ENCODE assay signal across 7 cellular contexts in genomic region chr17:2049333-2050245, GRCh38. TPM values are rescaled to one million over a fixed set of nuclear protein-coding genes. Genes with fewer than 3 reads are reported as not detected.
DNase-seq lines count a peak whose midpoint lies in the region; ATAC-seq, FAIRE-seq and TF ChIP-seq lines count a peak whose summit lies in the region.

No MANE protein-coding gene starts in this region.

- ATAC-seq in HG02588 (IDR thresholded peaks at IDR 0.05; ENCODE audit: unreplicated experiment) (peak; percentile 46), HepG2 (peak; percentile 13)

- H3K4me1 ChIP-seq in HepG2 (ENCODE audit: insufficient read depth, low read length) = peaks cover 35% of the 10 kb centered on the region

- peak overlapping the region; percentile 66 for H3K9ac ChIP-seq in HepG2 (ENCODE audit: insufficient read depth, low read depth, low read length)

- H3K9me3 Mint-ChIP-seq in activated CD4-positive, alpha-beta T cell treated with anti-CD3 and anti-CD28 coated beads, Interleukin-2, amount 10 ng/mL, durations not matched to agents 24 days and 14 days = no peaks in the 10 kb centered on the region

- in situ Hi-C loops in HepG2 (cut with HindIII; ENCODE audit: extremely low pct_ligation_motif_present, low pct_unique_long_range_greater_than_20kb) = loop anchor here (25.0 kb wide), 1 partner anchor 337 kb away; the partner anchor contains the start of genes TLCD2 and WDR81

- TF ChIP-seq CTCF in GM12865 (IDR thresholded peaks at IDR 0.05; ENCODE audit: insufficient read depth, low read depth, low read length, missing control alignments) (no peak), coronary artery (IDR thresholded peaks at IDR 0.05) (no peak), HepG2 (CRISPR knock-in tag; IDR thresholded peaks at IDR 0.05) (no peak)

- CTCF ChIA-PET in HepG2 (lab: Yijun Ruan, JAX; ENCODE audit: low intra/inter-chr PET ratio, low total read pairs) = no interaction called here

- intact Hi-C loops in activated CD4-positive, alpha-beta T cell treated with anti-CD3 and anti-CD28 coated beads, Interleukin-2, amount 10 ng/mL, durations not matched to agents 24 days and 14 days (cut with micrococcal nuclease) = loop anchor here (2.0 kb wide), 1 partner anchor 333 kb away; no protein-coding TSS in a partner anchor
- intact Hi-C loops in HepG2 (cut with micrococcal nuclease; ENCODE audit: unreplicated experiment) = no loop called here

- H4K20me1 ChIP-seq in HepG2 (ENCODE audit: insufficient read depth, low read length) = peaks cover 17% of the 10 kb centered on the region; the same call in 1 of the 2 replicates

- H3K4me1 Mint-ChIP-seq in activated CD4-positive, alpha-beta T cell treated with anti-CD3 and anti-CD28 coated beads, Interleukin-2, amount 10 ng/mL, durations not matched to agents 24 days and 14 days = peaks cover 33% of the 10 kb centered on the region

- peaks cover 4 to 27% of the 10 kb centered on the region in 2 experiments; a peak in 4 of 5 replicates for H3K27me3 ChIP-seq in HepG2 (ENCODE audit: control insufficient read depth in 1 of 2, insufficient read depth in 2 of 2, low read length in 2 of 2)

- no peak for FAIRE-seq in HepG2 (lab: Jason Lieb, UNC)

- H3K4me3 ChIP-seq in GM12865 (ENCODE audit: low read depth, low read length) = peak overlapping the region; percentile 72
- H3K4me3 ChIP-seq in coronary artery = peak overlapping the region; percentile 98
- H3K4me3 ChIP-seq in HepG2 (replicated peaks in 1 of 3; ENCODE audit: insufficient read depth in 1 of 3, low read depth in 2 of 3, low read length in 3 of 3) = peak overlapping the region; percentile 63 to 82 (median 70)

- POLR2A ChIA-PET in HepG2 (lab: Yijun Ruan, JAX) = no interaction called here

- TF ChIP-seq EP300 in HepG2 (IDR thresholded peaks at IDR 0.05; ENCODE audit: low read depth in 2 of 2, low read length in 2 of 2) = no peak
- TF ChIP-seq EP300 in HepG2 (CRISPR knock-in tag; IDR thresholded peaks at IDR 0.05; ENCODE audit: borderline replicate concordance) = no peak

- H3K36me3 Mint-ChIP-seq in activated CD4-positive, alpha-beta T cell treated with anti-CD3 and anti-CD28 coated beads, Interleukin-2, amount 10 ng/mL, durations not matched to agents 24 days and 14 days (ENCODE audit: low read depth) = peaks cover 13% of the 10 kb centered on the region

- TF ChIP-seq RAD21 in HepG2 (CRISPR knock-in tag; IDR thresholded peaks at IDR 0.05) = no peak

- H3K4me3 Mint-ChIP-seq in activated CD4-positive, alpha-beta T cell treated with anti-CD3 and anti-CD28 coated beads, Interleukin-2, amount 10 ng/mL, durations not matched to agents 24 days and 14 days = peak overlapping the region; percentile 78

- peak overlapping the region; percentile 91 for H3K4me2 ChIP-seq in HepG2 (ENCODE audit: low read depth, low read length)

- H3K9me3 ChIP-seq in HepG2 (ENCODE audit: low read length) = no peaks in the 10 kb centered on the region

- H3K27me3 Mint-ChIP-seq in activated CD4-positive, alpha-beta T cell treated with anti-CD3 and anti-CD28 coated beads, Interleukin-2, amount 10 ng/mL, durations not matched to agents 24 days and 14 days = peaks cover 9% of the 10 kb centered on the region

- H3K79me2 ChIP-seq in HepG2 (ENCODE audit: insufficient read depth, low read length) = no peaks in the 10 kb centered on the region

- H2AFZ ChIP-seq in HepG2 (ENCODE audit: low read length) = no peak overlapping the region

- DNase-seq in GM12865 (ENCODE audit: low read depth) (peak; percentile 89), NCI-H146 (lab: John Stamatoyannopoulos, UW) (peak; percentile 78), coronary artery (ENCODE audit: low spot score) (peak; percentile 94), HepG2 (ENCODE audit: low spot score) (no peak)
- peak; percentile 98 for DNase-seq in activated CD4-positive, alpha-beta T cell treated with anti-CD3 and anti-CD28 coated beads, Interleukin-2, amount 10 ng/mL, durations not matched to agents 24 days and 14 days
- DNase-seq in stimulated activated CD4-positive, alpha-beta T cell treated with anti-CD3 and anti-CD28 coated beads, Interleukin-4, amount 100 ng/mL, for 1 hour = peak; percentile 91

- peak overlapping the region; percentile 80 for H3K27ac Mint-ChIP-seq in activated CD4-positive, alpha-beta T cell treated with anti-CD3 and anti-CD28 coated beads, Interleukin-2, amount 10 ng/mL, durations not matched to agents 24 days and 14 days

- 3% methylated on average over 14 of the region's 95 CpGs for WGBS in HepG2 (ENCODE audit: low lambda C conversion rate)

- H3K36me3 ChIP-seq in HepG2 (replicated peaks in 1 of 2; ENCODE audit: control insufficient read depth in 1 of 2, insufficient read depth in 2 of 2, low read length in 2 of 2) = no peaks in the 10 kb centered on the region

- no TSS peak for BruUV-seq in HepG2 (replicated peaks; lab: Mats Ljungman, UMichigan)

- peak overlapping the region; percentile 16 to 78 for H3K27ac ChIP-seq in coronary artery
- H3K27ac ChIP-seq in HepG2 (ENCODE audit: extremely low read length, insufficient read depth, low read length) = no peak overlapping the region

- no peak for TF ChIP-seq POLR2A in HepG2 (IDR thresholded peaks at IDR 0.05; ENCODE audit: insufficient read depth in 1 of 2, low read depth in 2 of 2, low read length in 2 of 2)

RNA-seq across cellular contexts. Expression of gene HIC1, which starts 5.3 kb away (rescaled TPM):
- total RNA-seq in activated CD4-positive, alpha-beta T cell treated with anti-CD3 and anti-CD28 coated beads, Interleukin-2, amount 10 ng/mL, durations not matched to agents 24 days and 14 days = 49.4 and 51.6 TPM in 2 replicates
- total RNA-seq in HepG2 (2016; rRNA removed; fragmentation: Illumina TruSeq; extraction: Trizol) = 0.31 TPM in 1 of 2 replicates, not detected in the other
- not detected in 2 replicates for total RNA-seq in HepG2 (2016; cell fraction: cytosol; rRNA removed; fragmentation: Illumina TruSeq; extraction: Trizol; ENCODE audit: low read depth)
- total RNA-seq in HepG2 (2016; cell fraction: insoluble cytoplasmic fraction; rRNA removed; fragmentation: Illumina TruSeq; extraction: Trizol) = 0.12 and 0.26 TPM in 2 replicates
- total RNA-seq in HepG2 (2016; cell fraction: membrane; rRNA removed; fragmentation: Illumina TruSeq; extraction: Trizol) = 0.06 and 0.07 TPM in 2 replicates
- not detected in 2 replicates for total RNA-seq in HepG2 (2016; cell fraction: nucleus; rRNA removed; fragmentation: Illumina TruSeq; extraction: Trizol)
- 0.04 and 0.10 TPM in 2 replicates for polyA plus RNA-seq in HepG2 (2011; rRNA removed)
- polyA plus RNA-seq in HepG2 (2011; cell fraction: cytosol; rRNA removed) = 0.09 and 0.12 TPM in 2 replicates
- 1.1 and 1.2 TPM in 2 replicates for polyA plus RNA-seq in HepG2 (2011; cell fraction: nucleus; rRNA removed)
- 0.23 and 0.39 TPM in 2 replicates for polyA plus RNA-seq in HepG2 (2012)
- polyA plus RNA-seq in HepG2 (2016; cell fraction: cytosol; fragmentation: Illumina TruSeq; extraction: Trizol; ENCODE audit: low read depth) = not detected in 2 replicates
- 0.08 TPM in 1 of 2 replicates, not detected in the other for polyA plus RNA-seq in HepG2 (2016; cell fraction: insoluble cytoplasmic fraction; fragmentation: Illumina TruSeq; extraction: Trizol; ENCODE audit: low read depth)
- 0.06 and 0.09 TPM in 2 replicates for polyA plus RNA-seq in HepG2 (2016; cell fraction: membrane; fragmentation: Illumina TruSeq; extraction: Trizol; ENCODE audit: low read depth)
- polyA plus RNA-seq in HepG2 (2016; cell fraction: nucleus; fragmentation: Illumina TruSeq; extraction: Trizol; ENCODE audit: insufficient read depth, low read depth) = 0.84 TPM in 1 of 2 replicates, not detected in the other
- 0.12 and 0.56 TPM in 2 replicates for polyA minus RNA-seq in HepG2 (2011; rRNA and poly(A)+ RNA removed; ENCODE audit: low replicate concordance)
- polyA minus RNA-seq in HepG2 (2011; cell fraction: cytosol; rRNA and poly(A)+ RNA removed) = not detected in 2 replicates
- polyA minus RNA-seq in HepG2 (2011; cell fraction: nucleus; rRNA and poly(A)+ RNA removed) = 0.12 and 0.13 TPM in 2 replicates

RNA-seq across cellular contexts. Expression of gene OVCA2, which starts 7.8 kb away (rescaled TPM):
- 36.5 and 37.7 TPM in 2 replicates for total RNA-seq in activated CD4-positive, alpha-beta T cell treated with anti-CD3 and anti-CD28 coated beads, Interleukin-2, amount 10 ng/mL, durations not matched to agents 24 days and 14 days
- total RNA-seq in HepG2 (2016; rRNA removed; fragmentation: Illumina TruSeq; extraction: Trizol) = 28.2 and 28.5 TPM in 2 replicates
- total RNA-seq in HepG2 (2016; cell fraction: cytosol; rRNA removed; fragmentation: Illumina TruSeq; extraction: Trizol; ENCODE audit: low read depth) = 14.6 and 20.0 TPM in 2 replicates
- 30.5 and 31.5 TPM in 2 replicates for total RNA-seq in HepG2 (2016; cell fraction: insoluble cytoplasmic fraction; rRNA removed; fragmentation: Illumina TruSeq; extraction: Trizol)
- 29.3 and 32.1 TPM in 2 replicates for total RNA-seq in HepG2 (2016; cell fraction: membrane; rRNA removed; fragmentation: Illumina TruSeq; extraction: Trizol)
- 13.5 and 15.0 TPM in 2 replicates for total RNA-seq in HepG2 (2016; cell fraction: nucleus; rRNA removed; fragmentation: Illumina TruSeq; extraction: Trizol)
- 23.7 and 30.7 TPM in 2 replicates for polyA plus RNA-seq in HepG2 (2011; rRNA removed)
- polyA plus RNA-seq in HepG2 (2011; cell fraction: cytosol; rRNA removed) = 28.7 and 32.0 TPM in 2 replicates
- polyA plus RNA-seq in HepG2 (2011; cell fraction: nucleus; rRNA removed) = 12.2 and 17.3 TPM in 2 replicates
- polyA plus RNA-seq in HepG2 (2012) = 7.1 and 10.8 TPM in 2 replicates
- polyA plus RNA-seq in HepG2 (2016; cell fraction: cytosol; fragmentation: Illumina TruSeq; extraction: Trizol; ENCODE audit: low read depth) = 21.4 and 25.7 TPM in 2 replicates
- polyA plus RNA-seq in HepG2 (2016; cell fraction: insoluble cytoplasmic fraction; fragmentation: Illumina TruSeq; extraction: Trizol; ENCODE audit: low read depth) = 30.2 and 32.2 TPM in 2 replicates
- polyA plus RNA-seq in HepG2 (2016; cell fraction: membrane; fragmentation: Illumina TruSeq; extraction: Trizol; ENCODE audit: low read depth) = 25.8 and 29.0 TPM in 2 replicates
- 19.9 and 28.4 TPM in 2 replicates for polyA plus RNA-seq in HepG2 (2016; cell fraction: nucleus; fragmentation: Illumina TruSeq; extraction: Trizol; ENCODE audit: insufficient read depth, low read depth)
- polyA minus RNA-seq in HepG2 (2011; rRNA and poly(A)+ RNA removed; ENCODE audit: low replicate concordance) = 18.1 and 38.8 TPM in 2 replicates
- 2.6 and 5.9 TPM in 2 replicates for polyA minus RNA-seq in HepG2 (2011; cell fraction: cytosol; rRNA and poly(A)+ RNA removed)
- 1.7 TPM in 1 of 2 replicates, not detected in the other for polyA minus RNA-seq in HepG2 (2011; cell fraction: nucleus; rRNA and poly(A)+ RNA removed)

RNA-seq across cellular contexts. Expression of gene DPH1, which starts 19.6 kb away (rescaled TPM):
- total RNA-seq in activated CD4-positive, alpha-beta T cell treated with anti-CD3 and anti-CD28 coated beads, Interleukin-2, amount 10 ng/mL, durations not matched to agents 24 days and 14 days = 50.8 and 55.9 TPM in 2 replicates
- 14.5 and 25.3 TPM in 2 replicates for total RNA-seq in HepG2 (2016; rRNA removed; fragmentation: Illumina TruSeq; extraction: Trizol)
- 12.1 and 14.2 TPM in 2 replicates for total RNA-seq in HepG2 (2016; cell fraction: cytosol; rRNA removed; fragmentation: Illumina TruSeq; extraction: Trizol; ENCODE audit: low read depth)
- 12.8 and 22.5 TPM in 2 replicates for total RNA-seq in HepG2 (2016; cell fraction: insoluble cytoplasmic fraction; rRNA removed; fragmentation: Illumina TruSeq; extraction: Trizol)
- total RNA-seq in HepG2 (2016; cell fraction: membrane; rRNA removed; fragmentation: Illumina TruSeq; extraction: Trizol) = 10.3 and 14.0 TPM in 2 replicates
- 16.5 and 22.6 TPM in 2 replicates for total RNA-seq in HepG2 (2016; cell fraction: nucleus; rRNA removed; fragmentation: Illumina TruSeq; extraction: Trizol)
- polyA plus RNA-seq in HepG2 (2011; rRNA removed) = 42.8 and 49.5 TPM in 2 replicates
- polyA plus RNA-seq in HepG2 (2011; cell fraction: cytosol; rRNA removed) = 18.9 and 24.7 TPM in 2 replicates
- 184 and 197 TPM in 2 replicates for polyA plus RNA-seq in HepG2 (2011; cell fraction: nucleus; rRNA removed)
- 22.1 and 23.1 TPM in 2 replicates for polyA plus RNA-seq in HepG2 (2012)
- polyA plus RNA-seq in HepG2 (2016; cell fraction: cytosol; fragmentation: Illumina TruSeq; extraction: Trizol; ENCODE audit: low read depth) = 2.9 and 3.9 TPM in 2 replicates
- polyA plus RNA-seq in HepG2 (2016; cell fraction: insoluble cytoplasmic fraction; fragmentation: Illumina TruSeq; extraction: Trizol; ENCODE audit: low read depth) = 12.2 and 15.0 TPM in 2 replicates
- 3.9 and 4.7 TPM in 2 replicates for polyA plus RNA-seq in HepG2 (2016; cell fraction: membrane; fragmentation: Illumina TruSeq; extraction: Trizol; ENCODE audit: low read depth)
- 54.3 and 66.6 TPM in 2 replicates for polyA plus RNA-seq in HepG2 (2016; cell fraction: nucleus; fragmentation: Illumina TruSeq; extraction: Trizol; ENCODE audit: insufficient read depth, low read depth)
- 82.1 and 106 TPM in 2 replicates for polyA minus RNA-seq in HepG2 (2011; rRNA and poly(A)+ RNA removed; ENCODE audit: low replicate concordance)
- 15.1 and 19.0 TPM in 2 replicates for polyA minus RNA-seq in HepG2 (2011; cell fraction: cytosol; rRNA and poly(A)+ RNA removed)
- 33.1 and 46.4 TPM in 2 replicates for polyA minus RNA-seq in HepG2 (2011; cell fraction: nucleus; rRNA and poly(A)+ RNA removed)

RNA-seq across cellular contexts. Expression of gene RTN4RL1, which starts 24.5 kb away (rescaled TPM):
- total RNA-seq in activated CD4-positive, alpha-beta T cell treated with anti-CD3 and anti-CD28 coated beads, Interleukin-2, amount 10 ng/mL, durations not matched to agents 24 days and 14 days = 1.1 and 1.2 TPM in 2 replicates
- not detected in 2 replicates for total RNA-seq in HepG2 (2016; rRNA removed; fragmentation: Illumina TruSeq; extraction: Trizol)
- not detected in 2 replicates for total RNA-seq in HepG2 (2016; cell fraction: cytosol; rRNA removed; fragmentation: Illumina TruSeq; extraction: Trizol; ENCODE audit: low read depth)
- total RNA-seq in HepG2 (2016; cell fraction: insoluble cytoplasmic fraction; rRNA removed; fragmentation: Illumina TruSeq; extraction: Trizol) = not detected in 2 replicates
- not detected in 2 replicates for total RNA-seq in HepG2 (2016; cell fraction: membrane; rRNA removed; fragmentation: Illumina TruSeq; extraction: Trizol)
- total RNA-seq in HepG2 (2016; cell fraction: nucleus; rRNA removed; fragmentation: Illumina TruSeq; extraction: Trizol) = not detected in 2 replicates
- polyA plus RNA-seq in HepG2 (2011; rRNA removed) = 0.01 TPM in 1 of 2 replicates, not detected in the other
- not detected in 2 replicates for polyA plus RNA-seq in HepG2 (2011; cell fraction: cytosol; rRNA removed)
- not detected in 2 replicates for polyA plus RNA-seq in HepG2 (2011; cell fraction: nucleus; rRNA removed)
- not detected in 2 replicates for polyA plus RNA-seq in HepG2 (2012)
- not detected in 2 replicates for polyA plus RNA-seq in HepG2 (2016; cell fraction: cytosol; fragmentation: Illumina TruSeq; extraction: Trizol; ENCODE audit: low read depth)
- not detected in 2 replicates for polyA plus RNA-seq in HepG2 (2016; cell fraction: insoluble cytoplasmic fraction; fragmentation: Illumina TruSeq; extraction: Trizol; ENCODE audit: low read depth)
- polyA plus RNA-seq in HepG2 (2016; cell fraction: membrane; fragmentation: Illumina TruSeq; extraction: Trizol; ENCODE audit: low read depth) = 0.05 TPM in 1 of 2 replicates, not detected in the other
- not detected in 2 replicates for polyA plus RNA-seq in HepG2 (2016; cell fraction: nucleus; fragmentation: Illumina TruSeq; extraction: Trizol; ENCODE audit: insufficient read depth, low read depth)
- polyA minus RNA-seq in HepG2 (2011; rRNA and poly(A)+ RNA removed; ENCODE audit: low replicate concordance) = 0.08 TPM in 1 of 2 replicates, not detected in the other
- not detected in 2 replicates for polyA minus RNA-seq in HepG2 (2011; cell fraction: cytosol; rRNA and poly(A)+ RNA removed)
- polyA minus RNA-seq in HepG2 (2011; cell fraction: nucleus; rRNA and poly(A)+ RNA removed) = not detected in 2 replicates

Comparison
In these comparisons a context has a peak if more than half of its experiments do, and no peak if none do; other contexts are left out.
1. RNA of gene HIC1, which starts 5.3 kb away (total RNA-seq): 49.4 to 51.6 TPM in activated CD4-positive, alpha-beta T cell treated with anti-CD3 and anti-CD28 coated beads, Interleukin-2, amount 10 ng/mL, durations not matched to agents 24 days and 14 days; 0.06 to 0.31 TPM in HepG2; every median in the first group is over 10 times any median in the second.
2. Peak in every context shown above with its lines, with median percentiles within 50 percentile points of each other: H3K4me3 ChIP-seq.